Comparison of ENCODE assay signal across 1 cellular context in genomic region chr5:116510525-116510924, GRCh38.
TF ChIP-seq lines count a peak whose summit lies in the region.

No MANE protein-coding gene starts in this region.

TF ChIP-seq in GM23338, 12 proteins besides CTCF, POLR2A, EP300 and RAD21 (continued from another document):
- no peak for TF ChIP-seq REST (IDR thresholded peaks at IDR 0.05; ENCODE audit: unreplicated experiment)
- TF ChIP-seq EZH2 (IDR thresholded peaks at IDR 0.05; ENCODE audit: low read depth, unreplicated experiment) = no peak
- no peak for TF ChIP-seq NANOG (IDR thresholded peaks at IDR 0.05; ENCODE audit: borderline replicate concordance)
